18 cellular contexts compared by ENCODE assay signal in the genomic region with DNA sequence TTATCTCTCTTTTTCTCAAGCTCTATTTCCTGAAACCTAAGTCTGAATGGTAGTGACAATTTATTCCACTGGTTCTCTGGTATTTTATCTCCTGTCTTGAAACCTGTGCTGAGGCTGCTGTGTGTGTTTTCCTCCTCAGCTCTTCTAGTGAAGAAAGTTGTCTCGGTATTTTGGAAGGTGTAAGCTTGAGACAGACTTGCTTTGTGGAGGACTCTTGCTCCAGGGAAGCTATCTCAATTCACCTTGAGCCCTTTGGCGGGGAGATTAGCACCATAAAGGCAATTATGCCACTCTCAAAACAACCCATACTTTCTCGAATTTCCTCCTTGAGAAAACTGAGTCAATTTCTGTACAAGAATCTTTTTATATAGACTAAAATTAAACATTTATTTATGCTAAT.
"Had no signal": no experiment of that assay in that cellular context is flagged by ENCODE, and none has a peak within 500 bp of the region (broad histone marks: within the 10 kb centered on the region; RNA-seq: fewer than 3 reads in every experiment).

No MANE protein-coding gene starts in this region.

- H3K4me3 ChIP-seq: lung, stomach, thoracic aorta, transverse colon had no signal

- H3K36me3 Mint-ChIP-seq: naive thymus-derived CD4-positive, alpha-beta T cell had no signal

- FAIRE-seq: colon, endothelial cell of umbilical vein had no signal

- H3K27me3 ChIP-seq: foreskin keratinocyte, stomach, transverse colon had no signal

- H3K27ac ChIP-seq: foreskin keratinocyte, stomach, thoracic aorta, transverse colon had no signal

- H3K4me1 Mint-ChIP-seq: naive thymus-derived CD4-positive, alpha-beta T cell; neural crest cell had no signal

- H3K9me3 Mint-ChIP-seq: neural crest cell had no signal

- H3K27ac Mint-ChIP-seq: naive thymus-derived CD4-positive, alpha-beta T cell had no signal

- H3K9me3 ChIP-seq: stomach, thoracic aorta, transverse colon had no signal

- H3K27me3 Mint-ChIP-seq: naive thymus-derived CD4-positive, alpha-beta T cell had no signal

- H3K4me1 ChIP-seq: foreskin keratinocyte, stomach, transverse colon had no signal

- ATAC-seq: foreskin keratinocyte; left colon; left ventricle myocardium superior; naive thymus-derived CD4-positive, alpha-beta T cell; right cardiac atrium had no signal

- H3K4me3 Mint-ChIP-seq: naive thymus-derived CD4-positive, alpha-beta T cell; neural crest cell had no signal

- DNase-seq: dermis blood vessel endothelial cell; erythroblast; foreskin keratinocyte; left colon; left ventricle myocardium superior; naive thymus-derived CD4-positive, alpha-beta T cell; right cardiac atrium; small intestine; stimulated activated CD4-positive, alpha-beta T cell treated with anti-CD3 and anti-CD28 coated beads, Interleukin-12 subunit alpha, Interleukin-12 subunit beta, amount 100 ng/mL, for 4 hours; stimulated activated naive CD4-positive, alpha-beta T cell; stomach; substantia nigra; transverse colon had no signal

- H3K36me3 ChIP-seq: stomach, thoracic aorta, transverse colon had no signal
